1 cellular context compared by ENCODE assay signal in genomic region chr20:8305449-8305978, GRCh38.
TF ChIP-seq lines count a peak whose summit lies in the region.

No MANE protein-coding gene starts in this region.

TF ChIP-seq in SK-N-SH treated with all-trans-retinoic acid at 6 μM for 48 hours, 23 proteins besides CTCF, POLR2A, EP300 and RAD21 (continued from another document):
- TF ChIP-seq TSHZ2 (CRISPR knock-in tag; IDR thresholded peaks at IDR 0.05) (no peak), PPARA (CRISPR knock-in tag; IDR thresholded peaks at IDR 0.05; ENCODE audit: borderline replicate concordance) (no peak), ESRRG (CRISPR knock-in tag; IDR thresholded peaks at IDR 0.05) (no peak), ZC3H10 (CRISPR knock-in tag; IDR thresholded peaks at IDR 0.05) (no peak), BACH2 (CRISPR knock-in tag; IDR thresholded peaks at IDR 0.05; ENCODE audit: borderline replicate concordance) (no peak)
- TF ChIP-seq, protein P1, sequence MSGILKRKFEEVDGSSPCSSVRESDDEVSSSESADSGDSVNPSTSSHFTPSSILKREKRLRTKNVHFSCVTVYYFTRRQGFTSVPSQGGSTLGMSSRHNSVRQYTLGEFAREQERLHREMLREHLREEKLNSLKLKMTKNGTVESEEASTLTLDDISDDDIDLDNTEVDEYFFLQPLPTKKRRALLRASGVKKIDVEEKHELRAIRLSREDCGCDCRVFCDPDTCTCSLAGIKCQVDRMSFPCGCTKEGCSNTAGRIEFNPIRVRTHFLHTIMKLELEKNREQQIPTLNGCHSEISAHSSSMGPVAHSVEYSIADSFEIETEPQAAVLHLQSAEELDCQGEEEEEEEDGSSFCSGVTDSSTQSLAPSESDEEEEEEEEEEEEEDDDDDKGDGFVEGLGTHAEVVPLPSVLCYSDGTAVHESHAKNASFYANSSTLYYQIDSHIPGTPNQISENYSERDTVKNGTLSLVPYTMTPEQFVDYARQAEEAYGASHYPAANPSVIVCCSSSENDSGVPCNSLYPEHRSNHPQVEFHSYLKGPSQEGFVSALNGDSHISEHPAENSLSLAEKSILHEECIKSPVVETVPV (CRISPR knock-in tag; IDR thresholded peaks at IDR 0.05), result no peak
